10 cellular contexts compared by ENCODE assay signal in genomic region chrX:102546818-102547493, GRCh38. TPM values are rescaled to one million over a fixed set of nuclear protein-coding genes. Genes with fewer than 3 reads are reported as not detected.
DNase-seq lines count a peak whose midpoint lies in the region; TF ChIP-seq lines count a peak whose summit lies in the region.
"Had no signal": no experiment of that assay in that cellular context is flagged by ENCODE, and none has a peak within 500 bp of the region (broad histone marks: within the 10 kb centered on the region; RNA-seq: fewer than 3 reads in every experiment).

No MANE protein-coding gene starts in this region.

- in situ Hi-C loops in GM13976 (cut with MboI; ENCODE audit: low sequenced_read_pairs, unreplicated experiment): no loop called here
- in situ Hi-C loops in GM23248 (cut with MboI): no loop called here

- DNase-seq in GM13976 (ENCODE audit: low spot score) (peak; percentile 27), NCI-H1417 treated with DMSO at 0.1 percent for 48 hours (lab: John Stamatoyannopoulos, UW) (peak; percentile 20), amniotic epithelial cell (ENCODE audit: low read depth) (peak; percentile 0), retina (peak; percentile 62), dermis blood vessel endothelial cell (no peak), GM23248 (no peak), COLO668 (lab: John Stamatoyannopoulos, UW; ENCODE audit: unreplicated experiment) (no peak), NCI-H446 (lab: John Stamatoyannopoulos, UW) (no peak)
- DNase-seq: activated CD4-positive, CD25-positive, alpha-beta regulatory T cell treated with anti-CD3 and anti-CD28 coated beads, Interleukin-2, amount 50 U/mL, for 72 hours had no signal

- no peaks in the 10 kb centered on the region for H3K9me2 ChIP-seq in GM23248 (ENCODE audit: insufficient read depth)

- H3K36me3 ChIP-seq in GM23248 (ENCODE audit: low read depth): no peaks in the 10 kb centered on the region

- no peak for TF ChIP-seq CTCF in GM13976 (IDR thresholded peaks at IDR 0.05; ENCODE audit: borderline replicate concordance, control extremely low read depth, extremely low read depth, insufficient read depth, missing control alignments)

- H3K4me3 ChIP-seq in GM23248: no peak overlapping the region

- no peaks in the 10 kb centered on the region for H3F3A ChIP-seq in GM23248 (ENCODE audit: insufficient read depth)

- H3K27ac ChIP-seq in GM23248: no peak overlapping the region

- H3K4me2 ChIP-seq in GM23248 (ENCODE audit: unreplicated experiment): no peak overlapping the region

- H4K20me1 ChIP-seq in GM23248 (ENCODE audit: insufficient read depth): no peaks in the 10 kb centered on the region

- H3K27me3 ChIP-seq in GM23248 (replicated peaks; ENCODE audit: insufficient read depth): no peaks in the 10 kb centered on the region

- no peaks in the 10 kb centered on the region for H3K9me3 ChIP-seq in GM23248 (ENCODE audit: low read depth)

- H2AFZ ChIP-seq in GM23248: no peak overlapping the region

- H3K9ac ChIP-seq in GM23248: no peak overlapping the region

- H3K4me1 ChIP-seq in GM23248 (ENCODE audit: insufficient read depth): 0 out of 2 replicates have a peak, but pooled peaks cover under 1% of the 10 kb centered on the region

- no peaks in the 10 kb centered on the region for H3K79me2 ChIP-seq in GM23248 (ENCODE audit: insufficient read depth)

- 41 to 75% methylated on average over 4 to 28 of the region's 35 CpGs for WGBS in GM23248 (ENCODE audit: low coverage in 1 of 2, low lambda C conversion rate in 2 of 2, missing lambda C conversion rate in 2 of 2), 2 experiments

RNA-seq across cellular contexts. Expression of gene TMSB15A, which starts 30.4 kb away (rescaled TPM):
- total RNA-seq in dermis blood vessel endothelial cell: 1.8 TPM in 1 of 2 replicates, not detected in the other
- total RNA-seq in GM23248 (2014; rRNA removed; shearing (Covaris generic)): 1.0 and 1.4 TPM in 2 replicates
- 2.8 and 3.0 TPM in 2 replicates for polyA plus RNA-seq in GM23248 (2016; fragmentation: Nextera tagmentation; extraction: Ambion mirVana)
- polyA plus RNA-seq: IgD-negative memory B cell had no signal

RNA-seq across cellular contexts. Expression of gene ARMCX5, which starts 52.4 kb away (rescaled TPM):
- total RNA-seq in dermis blood vessel endothelial cell: 15.0 and 18.9 TPM in 2 replicates
- total RNA-seq in GM23248 (2014; rRNA removed; shearing (Covaris generic)): 13.9 and 17.6 TPM in 2 replicates
- 6.4 and 7.9 TPM in 2 replicates for polyA plus RNA-seq in GM23248 (2016; fragmentation: Nextera tagmentation; extraction: Ambion mirVana)

Comparison
In these comparisons a context has a peak if more than half of its experiments do, and no peak if none do; other contexts are left out.
1. DNase-seq: peak in GM13976 (single experiment), NCI-H1417 treated with DMSO at 0.1 percent for 48 hours (single experiment), amniotic epithelial cell (single experiment) and retina (single experiment); none in dermis blood vessel endothelial cell (single experiment), GM23248 (single experiment), COLO668 (single experiment) and NCI-H446 (0 of 2).